ENCODE assay signal across 1 cellular context in genomic region chr9:122186301-122186700, GRCh38.
A peak's percentile ranks its signal among the peaks of the same experiment; 100 is the strongest.
TF ChIP-seq lines count a peak whose summit lies in the region.

No MANE protein-coding gene starts in this region.

TF ChIP-seq in K562, 482 proteins besides CTCF, POLR2A, EP300 and RAD21:
- TF ChIP-seq ZNF639 (CRISPR knock-in tag; conservative IDR thresholded peaks at IDR 0.05 in 1 of 2, IDR thresholded peaks at IDR 0.05 in 1 of 2) (no peak), ZNF239 (CRISPR knock-in tag; IDR thresholded peaks at IDR 0.05) (peak; percentile 56)
